18 cellular contexts compared by ENCODE assay signal in genomic region chr6:13590574-13591153, GRCh38. TPM values are rescaled to one million over a fixed set of nuclear protein-coding genes. Genes with fewer than 3 reads are reported as not detected.
DNase-seq lines count a peak whose midpoint lies in the region; ATAC-seq, FAIRE-seq and TF ChIP-seq lines count a peak whose summit lies in the region.
"Had no signal": no experiment of that assay in that cellular context is flagged by ENCODE, and none has a peak within 500 bp of the region (broad histone marks: within the 10 kb centered on the region; RNA-seq: fewer than 3 reads in every experiment).

No MANE protein-coding gene starts in this region.

- no peaks in the 10 kb centered on the region; a peak in 2 of 7 replicates for H3K4me1 ChIP-seq in H1 (replicated peaks in 1 of 4; ENCODE audit: control insufficient read depth in 3 of 4, insufficient read depth in 4 of 4, low read length in 3 of 4)
- H3K4me1 ChIP-seq: BE2C had no signal

- H3K27me3 ChIP-seq in H1 (replicated peaks in 1 of 4; ENCODE audit: control insufficient read depth in 3 of 4, extremely low read depth in 1 of 4, insufficient read depth in 3 of 4, low read length in 3 of 4), result no peaks in the 10 kb centered on the region
- H3K27me3 ChIP-seq: BE2C had no signal

- H3K23ac ChIP-seq in H1 (ENCODE audit: insufficient read length), result no peak overlapping the region

- no peak overlapping the region for H3K27ac ChIP-seq in H1 (ENCODE audit: low read depth, low read length)
- H3K27ac ChIP-seq: C4-2B, KMS-11 had no signal

- no peak overlapping the region for H4K5ac ChIP-seq in H1 (ENCODE audit: insufficient read length, low read depth, low read length)

- TF ChIP-seq RAD21 in H1 (IDR thresholded peaks at IDR 0.05 in 1 of 2, conservative IDR thresholded peaks at IDR 0.05 in 1 of 2; ENCODE audit: low read depth in 2 of 2, low read length in 2 of 2), result no peak

- POLR2A ChIA-PET in H1 (lab: Charles Lee; ENCODE audit: partially characterized antibody), result interaction anchor here (1.1 to 3.6 kb wide), 4 partner anchors 10 to 316 kb away, joined by 3 to 14 read pairs (median 4); partner anchors contain the start of gene NOL7

- no peak overlapping the region for H3K4me2 ChIP-seq in H1 (ENCODE audit: insufficient read depth in 1 of 2, low read depth in 2 of 2, low read length in 2 of 2)
- H3K4me2 ChIP-seq: GM23338, KMS-11 had no signal

- H3K36me3 ChIP-seq in H1 (ENCODE audit: control insufficient read depth in 2 of 4, insufficient read depth in 4 of 4, low read length in 3 of 4), result peaks cover 4 to 22% (median 7%) of the 10 kb centered on the region in 4 experiments; a peak in 5 of 8 replicates
- H3K36me3 ChIP-seq: BE2C had no signal

- no peak overlapping the region for H2BK15ac ChIP-seq in H1 (ENCODE audit: low read length)

- WGBS in H1 (ENCODE audit: extremely low coverage in 1 of 2, insufficient coverage in 1 of 2, insufficient read length in 1 of 2, insufficient replicate concordance in 2 of 2, low coverage in 1 of 2, low lambda C conversion rate in 2 of 2, missing lambda C conversion rate in 1 of 2), 2 experiments, result 68% methylated on average over 1 of the region's 1 CpG; no CpG with 5 or more reads in 1 of the 2 experiments

- FAIRE-seq in GM12892 (lab: Jason Lieb, UNC) (peak; percentile 51), HTR-8/SVneo (lab: Jason Lieb, UNC) (peak; percentile 95), H1 (lab: Jason Lieb, UNC) (no peak), urothelium cell line (lab: Jason Lieb, UNC) (peak; percentile 56)
- FAIRE-seq: A204.1 had no signal

- H2BK5ac ChIP-seq in H1 (ENCODE audit: low read depth, low read length), result no peak overlapping the region

- no peak for ATAC-seq in GM18861 (IDR thresholded peaks at IDR 0.05; ENCODE audit: unreplicated experiment)
- ATAC-seq: GM23338 had no signal

- H2AFZ ChIP-seq in H1 (ENCODE audit: low read length), result no peak overlapping the region
- H2AFZ ChIP-seq: GM23338 had no signal

- no peak overlapping the region for H2BK20ac ChIP-seq in H1 (ENCODE audit: low read length)

- no peak overlapping the region for H3K4me3 ChIP-seq in H1 (ENCODE audit: extremely low read depth in 1 of 4, insufficient read depth in 2 of 4, low read depth in 3 of 4, low read length in 4 of 4)
- H3K4me3 ChIP-seq: GM23338 had no signal

- H3K56ac ChIP-seq in H1 (replicated peaks; ENCODE audit: insufficient read length, low read depth, low read length), result peak overlapping the region; percentile 92

- H4K91ac ChIP-seq in H1 (replicated peaks; ENCODE audit: insufficient read length, low read length), result no peak overlapping the region

- H3K4ac ChIP-seq in H1 (replicated peaks; ENCODE audit: insufficient read length, low read depth, low read length), result no peak overlapping the region

- no peak overlapping the region for H3K9ac ChIP-seq in H1 (replicated peaks in 1 of 4; ENCODE audit: extremely low read depth in 1 of 4, low read depth in 3 of 4, low read length in 3 of 4)
- H3K9ac ChIP-seq: KMS-11 had no signal

- no peaks in the 10 kb centered on the region for H3K79me2 ChIP-seq in H1 (ENCODE audit: control insufficient read depth in 1 of 2, insufficient read depth in 2 of 2, low read length in 2 of 2)

- H2AK5ac ChIP-seq in H1 (ENCODE audit: low read depth, low read length), result no peak overlapping the region

- no peak for TF ChIP-seq POLR2A in GM12892 (IDR thresholded peaks at IDR 0.05; ENCODE audit: low read depth, low read length)
- TF ChIP-seq POLR2A in H1 (IDR thresholded peaks at IDR 0.05; ENCODE audit: control extremely low read depth in 1 of 2, low read depth in 2 of 2, low read length in 2 of 2), result no peak

- no peak overlapping the region for H3K18ac ChIP-seq in H1 (ENCODE audit: extremely low read depth, low read length)

- TF ChIP-seq CTCF in H1 (IDR thresholded peaks at IDR 0.05; ENCODE audit: control extremely low read depth in 1 of 3, insufficient read depth in 1 of 3, low read depth in 1 of 3, low read length in 3 of 3), result no peak

- H3K79me1 ChIP-seq in H1 (ENCODE audit: low read depth, low read length), result 0 out of 2 replicates have a peak, but pooled peaks cover 3% of the 10 kb centered on the region

- no peaks in the 10 kb centered on the region for H3K9me3 ChIP-seq in H1 (ENCODE audit: insufficient read depth in 2 of 2, low read depth in 1 of 2, low read length in 1 of 2)
- H3K9me3 ChIP-seq: BE2C had no signal

- CTCF ChIA-PET in H1 (lab: Charles Lee; ENCODE audit: partially characterized antibody), result interaction anchor here (1.2 to 3.6 kb wide), 4 partner anchors 8 to 260 kb away, joined by 3 to 20 read pairs (median 5); partner anchors contain the start of gene SIRT5

- peaks cover 0 to 11% of the 10 kb centered on the region in 2 experiments for H4K20me1 ChIP-seq in H1 (replicated peaks in 1 of 2; ENCODE audit: control insufficient read depth in 1 of 2, insufficient read depth in 2 of 2, low read length in 2 of 2)

- H4K8ac ChIP-seq in H1 (ENCODE audit: extremely low read depth, insufficient read depth, low read length), result no peak overlapping the region

- no peak overlapping the region for H3K14ac ChIP-seq in H1 (ENCODE audit: insufficient read length)

- no peak overlapping the region for H2BK120ac ChIP-seq in H1 (replicated peaks; ENCODE audit: low read depth, low read length)

- DNase-seq in GM12892 (ENCODE audit: insufficient read length), result no peak
- DNase-seq in HTR-8/SVneo (ENCODE audit: insufficient read length, low spot score), result no peak
- DNase-seq in H1 (ENCODE audit: low read depth in 1 of 2, low spot score in 2 of 2), result no peak
- DNase-seq in urothelium cell line (ENCODE audit: low spot score), result no peak
- DNase-seq in RPMI8226, result no peak
- no peak for DNase-seq in NCI-H524 treated with DMSO at 0.1 percent for 48 hours (lab: John Stamatoyannopoulos, UW)
- DNase-seq: BE2C; CD4-positive, alpha-beta memory T cell; DMS153; DND-41; GDM1; H9; HFFc6 had no signal

- peaks cover 6% of the 10 kb centered on the region; the same call in 1 of the 2 replicates for H3K23me2 ChIP-seq in H1 (ENCODE audit: low read depth, low read length)

- TF ChIP-seq EP300 in H1 (IDR thresholded peaks at IDR 0.05; ENCODE audit: borderline replicate concordance in 1 of 2, low read depth in 2 of 2, low read length in 2 of 2), result no peak

- H2BK12ac ChIP-seq in H1 (ENCODE audit: low read depth, low read length), result no peak overlapping the region

TF ChIP-seq in H1, 55 proteins besides CTCF, POLR2A, EP300 and RAD21:
- no peak for TF ChIP-seq SP4 (IDR thresholded peaks at IDR 0.05; ENCODE audit: low read length)
- no peak for TF ChIP-seq SIN3A (conservative IDR thresholded peaks at IDR 0.05 in 1 of 2, IDR thresholded peaks at IDR 0.05 in 1 of 2; ENCODE audit: low read depth in 1 of 2, low read length in 2 of 2)
- no peak for TF ChIP-seq GABPA (IDR thresholded peaks at IDR 0.05; ENCODE audit: borderline replicate concordance, insufficient read depth, low read length)
- TF ChIP-seq ASH2L (IDR thresholded peaks at IDR 0.05; ENCODE audit: low read length), result no peak
- TF ChIP-seq SIX5 (IDR thresholded peaks at IDR 0.05; ENCODE audit: low read depth, low read length), result no peak
- no peak for TF ChIP-seq FOSL1 (IDR thresholded peaks at IDR 0.05; ENCODE audit: insufficient read depth, low read depth, low read length)
- TF ChIP-seq CEBPB (IDR thresholded peaks at IDR 0.05; ENCODE audit: low read depth, low read length), result no peak
- TF ChIP-seq ATF2 (IDR thresholded peaks at IDR 0.05; ENCODE audit: low read length), result no peak
- TF ChIP-seq TAF1 (IDR thresholded peaks at IDR 0.05; ENCODE audit: low read depth, low read length), result no peak
- no peak for TF ChIP-seq MAX (IDR thresholded peaks at IDR 0.05)
- TF ChIP-seq KDM1A (IDR thresholded peaks at IDR 0.05; ENCODE audit: borderline replicate concordance, low read length), result no peak
- TF ChIP-seq BCL11A (IDR thresholded peaks at IDR 0.05; ENCODE audit: low read depth in 2 of 2, low read length in 2 of 2), result no peak
- no peak for TF ChIP-seq POLR2AphosphoS5 (IDR thresholded peaks at IDR 0.05; ENCODE audit: low read depth, low read length)

RNA-seq across cellular contexts. Expression of gene SIRT5, which starts 16.3 kb away (rescaled TPM):
- polyA plus RNA-seq in GM12892 (2012; ENCODE audit: missing spikeins), result 9.9 TPM
- 13.0 and 14.7 TPM in 2 replicates for total RNA-seq in H1 (2021; fragmentation: NEBNext Ultra II Directional; extraction: Animal tissue kit (Norgen Biotek cat#: 25700))
- polyA plus RNA-seq in H1 (2011; rRNA removed), result 7.4 and 8.0 TPM in 2 replicates
- 11.8 TPM for polyA plus RNA-seq in H1 (2011; cell fraction: cytosol; rRNA removed)
- 13.3 TPM for polyA plus RNA-seq in H1 (2011; cell fraction: nucleus; rRNA removed)
- polyA plus RNA-seq in H1 (2012, experiment 1 of 2), result 8.4 to 11.7 TPM (median 9.4 TPM) in 4 replicates
- 3.6 TPM for polyA plus RNA-seq in H1 (2012, experiment 2 of 2)
- polyA plus RNA-seq in H1 (2013, experiment 1 of 2), result 11.2 TPM
- 10.3 TPM for polyA plus RNA-seq in H1 (2013, experiment 2 of 2)
- 6.7 and 8.9 TPM in 2 replicates for polyA minus RNA-seq in H1 (2011; rRNA and poly(A)+ RNA removed)
- 7.4 TPM for polyA minus RNA-seq in H1 (2011; cell fraction: cytosol; rRNA and poly(A)+ RNA removed)
- polyA minus RNA-seq in H1 (2011; cell fraction: nucleus; rRNA and poly(A)+ RNA removed), result 9.8 TPM

RNA-seq across cellular contexts. Expression of gene NOL7, which starts 24.5 kb away (rescaled TPM):
- 70.2 TPM for polyA plus RNA-seq in GM12892 (2012; ENCODE audit: missing spikeins)
- 67.8 and 70.4 TPM in 2 replicates for total RNA-seq in H1 (2021; fragmentation: NEBNext Ultra II Directional; extraction: Animal tissue kit (Norgen Biotek cat#: 25700))
- polyA plus RNA-seq in H1 (2011; rRNA removed), result 16.4 and 22.8 TPM in 2 replicates
- 47.1 TPM for polyA plus RNA-seq in H1 (2011; cell fraction: cytosol; rRNA removed)
- polyA plus RNA-seq in H1 (2011; cell fraction: nucleus; rRNA removed), result 14.7 TPM
- polyA plus RNA-seq in H1 (2012, experiment 1 of 2), result 44.9 to 67.6 TPM (median 56.7 TPM) in 4 replicates
- 35.2 TPM for polyA plus RNA-seq in H1 (2012, experiment 2 of 2)
- polyA plus RNA-seq in H1 (2013, experiment 1 of 2), result 112 TPM
- 112 TPM for polyA plus RNA-seq in H1 (2013, experiment 2 of 2)
- polyA minus RNA-seq in H1 (2011; rRNA and poly(A)+ RNA removed), result 1.9 and 2.5 TPM in 2 replicates
- polyA minus RNA-seq in H1 (2011; cell fraction: cytosol; rRNA and poly(A)+ RNA removed), result 9.1 TPM
- polyA minus RNA-seq in H1 (2011; cell fraction: nucleus; rRNA and poly(A)+ RNA removed), result 9.7 TPM
